Comparison of ENCODE assay signal across 8 cellular contexts in genomic region chr1:222464841-222465210, GRCh38.
DNase-seq lines count a peak whose midpoint lies in the region; ATAC-seq, FAIRE-seq and TF ChIP-seq lines count a peak whose summit lies in the region.

No MANE protein-coding gene starts in this region.

- peaks cover 12 to 28% of the 10 kb centered on the region in 2 donors for H3K4me1 Mint-ChIP-seq in immature natural killer cell

- H3K27ac ChIP-seq in DND-41 (ENCODE audit: low read length) (no peak overlapping the region), MM.1S (ENCODE audit: low read length) (no peak overlapping the region), brain microvascular endothelial cell (peak overlapping the region; percentile 90)

- H3K4me1 ChIP-seq in DND-41 (ENCODE audit: insufficient read depth, low read length) (peaks cover 15% of the 10 kb centered on the region), MM.1S (ENCODE audit: low read length) (no peaks in the 10 kb centered on the region)

- H3K36me3 Mint-ChIP-seq in immature natural killer cell = no peaks in the 10 kb centered on the region

- ATAC-seq in DND-41 (ENCODE audit: insufficient read depth, low read depth) = no peak; the same call in 2 of the 3 replicates

- H4K20me1 ChIP-seq in DND-41 (ENCODE audit: insufficient read depth, low read length) (no peaks in the 10 kb centered on the region), MM.1S (ENCODE audit: insufficient read depth, low read length) (no peaks in the 10 kb centered on the region)

- no peaks in the 10 kb centered on the region for H3K36me3 ChIP-seq in DND-41 (ENCODE audit: insufficient read depth, low read length)
- H3K36me3 ChIP-seq in MM.1S (replicated peaks; ENCODE audit: insufficient read depth, low read length) = no peaks in the 10 kb centered on the region
- H3K36me3 ChIP-seq in brain microvascular endothelial cell (replicated peaks) = no peaks in the 10 kb centered on the region

- H2AFZ ChIP-seq in DND-41 (ENCODE audit: low read depth, low read length) (peak overlapping the region; percentile 88), MM.1S (ENCODE audit: low read length) (peak overlapping the region; percentile 51)

- H3K9me2 ChIP-seq in MM.1S (replicated peaks; ENCODE audit: insufficient read depth, low read length) = no peaks in the 10 kb centered on the region

- DNase-seq in DND-41 (peak; percentile 16), H54 (ENCODE audit: insufficient read length, low spot score) (peak; percentile 48), MM.1S (peak; percentile 60), UCSD-AML1 (lab: John Stamatoyannopoulos, UW; ENCODE audit: unreplicated experiment) (peak; percentile 76), brain microvascular endothelial cell (peak; percentile 66), immature natural killer cell (peak; percentile 53 to 75 (median 54)), SW480 (ENCODE audit: low spot score) (no peak)
- peak; percentile 70 for DNase-seq in stimulated activated CD4-positive, alpha-beta T cell treated with anti-CD3 and anti-CD28 coated beads, Interleukin-12 subunit alpha, Interleukin-12 subunit beta, amount 100 ng/mL, for 4 hours

- no peaks in the 10 kb centered on the region for H3K79me2 ChIP-seq in DND-41 (ENCODE audit: insufficient read depth, low read length)
- no peaks in the 10 kb centered on the region for H3K79me2 ChIP-seq in MM.1S (ENCODE audit: low read length)

- H3K27ac Mint-ChIP-seq in immature natural killer cell = peak overlapping the region; percentile 33 to 88 (median 78)

- peak overlapping the region; percentile 49 for H3K9ac ChIP-seq in DND-41 (ENCODE audit: low read depth, low read length)
- H3K9ac ChIP-seq in MM.1S (ENCODE audit: low read length) = peak overlapping the region; percentile 14; the same call in 1 of the 2 replicates

- no peaks in the 10 kb centered on the region for H3F3A ChIP-seq in MM.1S (ENCODE audit: insufficient read depth, low read length)

- H3K4me2 ChIP-seq in DND-41 (ENCODE audit: insufficient read depth, low read length) (peak overlapping the region; percentile 71), MM.1S (ENCODE audit: low read depth, low read length) (peak overlapping the region; percentile 62)

- H3K9me3 ChIP-seq in DND-41 (ENCODE audit: insufficient read depth, low read length, severe bottlenecking) (no peaks in the 10 kb centered on the region), MM.1S (replicated peaks; ENCODE audit: insufficient read depth, low read length) (no peaks in the 10 kb centered on the region)

- peaks cover 7 to 17% (median 14%) of the 10 kb centered on the region in 3 donors for H3K27me3 Mint-ChIP-seq in immature natural killer cell (ENCODE audit: low read depth in 3 of 3)

- in situ Hi-C loops in brain microvascular endothelial cell (cut with HindIII; ENCODE audit: low pct_ligation_motif_present, low sequenced_read_pairs) = no loop called here

- TF ChIP-seq CTCF in DND-41 (IDR thresholded peaks at IDR 0.05; ENCODE audit: borderline replicate concordance, extremely low read depth, low read length, poor library complexity, severe bottlenecking) (no peak), MM.1S (IDR thresholded peaks at IDR 0.05; ENCODE audit: low read length) (no peak), brain microvascular endothelial cell (IDR thresholded peaks at IDR 0.05; ENCODE audit: low read depth, low read length, missing control alignments) (no peak)

- H3K4me3 Mint-ChIP-seq in immature natural killer cell = peak overlapping the region; percentile 78 to 92 (median 82)

- H3K9me3 Mint-ChIP-seq in immature natural killer cell = no peaks in the 10 kb centered on the region

- no peak for TF ChIP-seq POLR2A in H54 (IDR thresholded peaks at IDR 0.05; ENCODE audit: low read depth, low read length)

- FAIRE-seq in H54 (lab: Jason Lieb, UNC) = no peak

- H3K27me3 ChIP-seq in DND-41 (ENCODE audit: insufficient read depth, low read length, poor library complexity) (peaks cover 3% of the 10 kb centered on the region), MM.1S (replicated peaks; ENCODE audit: insufficient read depth, low read length) (peaks cover 6% of the 10 kb centered on the region), brain microvascular endothelial cell (replicated peaks) (no peaks in the 10 kb centered on the region)

- H3K4me3 ChIP-seq in DND-41 (ENCODE audit: low read depth in 1 of 2, low read length in 2 of 2) (peak overlapping the region in 1 of 2 experiments; percentile 61; a peak in 2 of 4 replicates), MM.1S (ENCODE audit: low read length) (peak overlapping the region; percentile 44; the same call in 1 of the 2 replicates), brain microvascular endothelial cell (ENCODE audit: low read depth, low read length) (peak overlapping the region; percentile 66)
